22 cellular contexts compared by ENCODE assay signal in genomic region chr1:213552045-213552444, GRCh38.
DNase-seq lines count a peak whose midpoint lies in the region; ATAC-seq and TF ChIP-seq lines count a peak whose summit lies in the region.
"Had no signal": no experiment of that assay in that cellular context is flagged by ENCODE, and none has a peak within 500 bp of the region (broad histone marks: within the 10 kb centered on the region; RNA-seq: fewer than 3 reads in every experiment).

No MANE protein-coding gene starts in this region.

- no peak overlapping the region for H3K27ac ChIP-seq in liver (ENCODE audit: low read depth in 1 of 2, low read length in 2 of 2)
- H3K27ac ChIP-seq: A549; BLaER1 treated with 17β-estradiol and CSF1 and Interleukin-3, amounts not matched to agents 10 nM and 100 nM; GM23248 had no signal

- no peak for TF ChIP-seq RAD21 in liver (IDR thresholded peaks at IDR 0.05)

- H3K27me3 Mint-ChIP-seq in WTC11 (ENCODE audit: low read depth), result no peaks in the 10 kb centered on the region
- H3K27me3 Mint-ChIP-seq: CD4-positive, alpha-beta T cell; CD8-positive, alpha-beta memory T cell had no signal

- H3K4me3 Mint-ChIP-seq in WTC11, result no peak overlapping the region
- H3K4me3 Mint-ChIP-seq: CD14-positive monocyte; CD4-positive, alpha-beta T cell; CD8-positive, alpha-beta memory T cell had no signal

- peaks cover 0 to 4% (median 0%) of the 10 kb centered on the region in 4 donors for H3K4me1 ChIP-seq in liver (ENCODE audit: control insufficient read depth in 4 of 4, insufficient read depth in 4 of 4, low read length in 3 of 4)
- H3K4me1 ChIP-seq: A549; BE2C; BLaER1 treated with 17β-estradiol and CSF1 and Interleukin-3, amounts not matched to agents 10 nM and 100 nM had no signal

- ATAC-seq in WTC11, result no peak
- ATAC-seq: A549, GM12878 had no signal

- H3K9ac ChIP-seq in liver (ENCODE audit: low read depth in 1 of 2, low read length in 2 of 2), result no peak overlapping the region
- H3K9ac ChIP-seq: BLaER1 treated with 17β-estradiol and CSF1 and Interleukin-3, amounts not matched to agents 10 nM and 100 nM; GM23248 had no signal

- CTCF ChIA-PET in WTC11 (lab: Charles Lee), result no interaction called here

- 30% methylated on average over 1 of the region's 1 CpG for WGBS in liver

- H3K36me3 Mint-ChIP-seq in WTC11, result no peaks in the 10 kb centered on the region
- H3K36me3 Mint-ChIP-seq: CD14-positive monocyte; CD8-positive, alpha-beta memory T cell had no signal

- H3K27ac Mint-ChIP-seq in WTC11, result no peak overlapping the region
- H3K27ac Mint-ChIP-seq: CD14-positive monocyte; CD4-positive, alpha-beta T cell; CD8-positive, alpha-beta memory T cell had no signal

- no peaks in the 10 kb centered on the region for H3K27me3 ChIP-seq in liver (ENCODE audit: control insufficient read depth in 4 of 4, insufficient read depth in 4 of 4, low read length in 3 of 4)
- H3K27me3 ChIP-seq: BE2C; BLaER1 treated with 17β-estradiol and CSF1 and Interleukin-3, amounts not matched to agents 10 nM and 100 nM had no signal

- H3K9me3 ChIP-seq in liver (ENCODE audit: control insufficient read depth in 4 of 4, low read length in 3 of 4), result no peaks in the 10 kb centered on the region
- H3K9me3 ChIP-seq: A549; BE2C; BLaER1 treated with 17β-estradiol and CSF1 and Interleukin-3, amounts not matched to agents 10 nM and 100 nM had no signal

- no peaks in the 10 kb centered on the region for H3K9me3 Mint-ChIP-seq in WTC11
- H3K9me3 Mint-ChIP-seq: CD4-positive, alpha-beta T cell had no signal

- POLR2A ChIA-PET in WTC11 (lab: Charles Lee), result no interaction called here

- no peak overlapping the region for H3K4me3 ChIP-seq in liver (ENCODE audit: low read depth in 1 of 3, low read length in 3 of 3)
- H3K4me3 ChIP-seq: A549; BLaER1 treated with 17β-estradiol and CSF1 and Interleukin-3, amounts not matched to agents 10 nM and 100 nM; GM12878; GM23248 had no signal

- peaks cover 4% of the 10 kb centered on the region; the same call in 1 of the 2 replicates for H3K4me1 Mint-ChIP-seq in WTC11
- H3K4me1 Mint-ChIP-seq: CD14-positive monocyte; CD8-positive, alpha-beta memory T cell had no signal

- no peaks in the 10 kb centered on the region for H3K36me3 ChIP-seq in liver (ENCODE audit: control insufficient read depth in 4 of 4, insufficient read depth in 3 of 4, low read depth in 1 of 4, low read length in 3 of 4)
- H3K36me3 ChIP-seq: BE2C; BLaER1 treated with 17β-estradiol and CSF1 and Interleukin-3, amounts not matched to agents 10 nM and 100 nM had no signal

- no peak for TF ChIP-seq CTCF in WTC11 (IDR thresholded peaks at IDR 0.05)
- no peak for TF ChIP-seq CTCF in liver (IDR thresholded peaks at IDR 0.05; ENCODE audit: low read depth, low read length, missing input control)

- DNase-seq in DMS53 treated with DMSO at 0.1 percent for 48 hours (lab: John Stamatoyannopoulos, UW; ENCODE audit: unreplicated experiment), result peak; percentile 26
- no peak for DNase-seq in WTC11 (ENCODE audit: low spot score)
- DNase-seq in NCI-H345 (lab: John Stamatoyannopoulos, UW), result no peak
- no peak for DNase-seq in LoVo (ENCODE audit: low spot score)
- DNase-seq in NCI-H510A (lab: John Stamatoyannopoulos, UW), result no peak
- DNase-seq: 8988T; ACHN; AML-193; BE2C; CD4-positive, alpha-beta T cell; CD8-positive, alpha-beta memory T cell; DMS 273 treated with DMSO at 0.1 percent for 48 hours; DND-41; GDM1; GM23248; H7; HCEC 1CT had no signal

TF ChIP-seq in WTC11, 78 proteins besides CTCF, POLR2A, EP300 and RAD21:
- no peak for TF ChIP-seq ARID4B (CRISPR knock-in tag; IDR thresholded peaks at IDR 0.05; ENCODE audit: borderline replicate concordance)
- TF ChIP-seq GABPB1 (CRISPR knock-in tag; IDR thresholded peaks at IDR 0.05), result peak; percentile 77; the same call in 1 of the 2 replicates
TF ChIP-seq in WTC11: peak in this region for 1.

TF ChIP-seq in liver, 16 proteins besides CTCF, POLR2A, EP300 and RAD21:
- peak in 1 of 2 donors; percentile 6 for TF ChIP-seq HNF4A (conservative IDR thresholded peaks at IDR 0.05)
- TF ChIP-seq GABPA (IDR thresholded peaks at IDR 0.05 in 1 of 2, conservative IDR thresholded peaks at IDR 0.05 in 1 of 2), result no peak
- no peak for TF ChIP-seq RXRA (IDR thresholded peaks at IDR 0.05)
- no peak for TF ChIP-seq HNF4G (IDR thresholded peaks at IDR 0.05)
- no peak for TF ChIP-seq YY1 (IDR thresholded peaks at IDR 0.05)
- no peak for TF ChIP-seq ZBTB33 (IDR thresholded peaks at IDR 0.05)
- no peak for TF ChIP-seq TAF1 (conservative IDR thresholded peaks at IDR 0.05)
- TF ChIP-seq FOXA2 (IDR thresholded peaks at IDR 0.05), result peak; percentile 38
- TF ChIP-seq EGR1 (IDR thresholded peaks at IDR 0.05; ENCODE audit: low read depth in 2 of 2), result no peak
- TF ChIP-seq MAX (IDR thresholded peaks at IDR 0.05), result no peak
- no peak for TF ChIP-seq REST (IDR thresholded peaks at IDR 0.05)
- peak; percentile 29 for TF ChIP-seq FOXA1 (IDR thresholded peaks at IDR 0.05)
- no peak for TF ChIP-seq SP1 (IDR thresholded peaks at IDR 0.05)
- no peak for TF ChIP-seq JUND (IDR thresholded peaks at IDR 0.05)
